ENCODE assay signal across 23 cellular contexts in the genomic region with DNA sequence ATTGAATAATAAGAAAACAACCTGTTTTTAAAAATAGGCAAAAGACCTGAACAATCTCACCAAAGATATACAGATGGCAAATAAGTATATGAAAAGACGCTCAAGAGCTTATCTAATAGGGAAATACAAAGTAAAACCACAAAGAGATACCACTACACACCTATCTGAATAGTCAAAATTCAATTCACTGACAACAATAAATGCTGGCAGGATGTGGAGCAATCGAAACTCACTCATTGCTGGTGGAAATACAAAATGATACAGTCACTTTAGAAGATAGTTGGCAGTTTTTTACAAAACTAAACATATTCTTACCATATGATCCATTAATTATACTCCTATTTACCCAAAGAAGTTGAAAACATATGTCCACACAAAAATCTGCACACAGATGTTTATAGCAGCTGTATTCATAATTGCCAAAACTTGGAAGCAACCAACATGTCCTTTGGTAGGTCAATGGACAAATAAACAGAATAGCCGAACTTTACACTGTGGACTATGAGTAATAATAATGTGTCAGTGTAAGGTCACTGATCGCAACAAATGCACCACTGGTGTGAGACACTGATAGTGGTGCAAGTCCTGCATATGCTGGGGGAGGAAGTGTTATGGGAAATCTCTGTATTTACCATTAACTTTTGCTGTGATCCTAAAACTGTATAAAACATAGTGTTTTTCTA. TPM values are rescaled to one million over a fixed set of nuclear protein-coding genes. Genes with fewer than 3 reads are reported as not detected.
DNase-seq lines count a peak whose midpoint lies in the region; ATAC-seq, FAIRE-seq and TF ChIP-seq lines count a peak whose summit lies in the region.
"Had no signal": no experiment of that assay in that cellular context is flagged by ENCODE, and none has a peak within 500 bp of the region (broad histone marks: within the 10 kb centered on the region; RNA-seq: fewer than 3 reads in every experiment).

No MANE protein-coding gene starts in this region.

- H3K4me3 ChIP-seq in K562, result no peak overlapping the region
- no peak overlapping the region for H3K4me3 ChIP-seq in small intestine (ENCODE audit: low read depth in 1 of 2, low read length in 2 of 2)
- no peak overlapping the region for H3K4me3 ChIP-seq in pancreas
- H3K4me3 ChIP-seq: SK-N-MC had no signal

- no peak for TF ChIP-seq POLR2A in K562 (conservative IDR thresholded peaks at IDR 0.05)

- H3K4me3 Mint-ChIP-seq in activated naive CD8-positive, alpha-beta T cell treated with anti-CD3 and anti-CD28 coated beads, Interleukin-2, amount 50 U/mL, for 24 hours, result no peak overlapping the region
- no peak overlapping the region for H3K4me3 Mint-ChIP-seq in activated naive CD8-positive, alpha-beta T cell treated with anti-CD3 and anti-CD28 coated beads for 36 hours
- H3K4me3 Mint-ChIP-seq: B cell; CD4-positive, alpha-beta T cell; HFFc6 had no signal

- H3K4me1 Mint-ChIP-seq in activated naive CD8-positive, alpha-beta T cell treated with anti-CD3 and anti-CD28 coated beads, Interleukin-2, amount 50 U/mL, for 24 hours, result peaks cover 15% of the 10 kb centered on the region
- peaks cover 22% of the 10 kb centered on the region for H3K4me1 Mint-ChIP-seq in activated naive CD8-positive, alpha-beta T cell treated with anti-CD3 and anti-CD28 coated beads for 36 hours

- FAIRE-seq in K562 (lab: Jason Lieb, UNC), result peak; percentile 11
- FAIRE-seq in small intestine (lab: Jason Lieb, UNC), result no peak
- no peak for FAIRE-seq in pancreas (lab: Jason Lieb, UNC)
- FAIRE-seq: H1, HTR-8/SVneo had no signal

- no TSS peak for BruUV-seq in K562 (replicated peaks; lab: Mats Ljungman, UMichigan)

- H3K27me3 Mint-ChIP-seq in activated naive CD8-positive, alpha-beta T cell treated with anti-CD3 and anti-CD28 coated beads, Interleukin-2, amount 50 U/mL, for 24 hours, result no peaks in the 10 kb centered on the region
- no peaks in the 10 kb centered on the region for H3K27me3 Mint-ChIP-seq in activated naive CD8-positive, alpha-beta T cell treated with anti-CD3 and anti-CD28 coated beads for 36 hours
- H3K27me3 Mint-ChIP-seq: B cell; CD4-positive, alpha-beta T cell had no signal

- H3K4me1 ChIP-seq in K562 (replicated peaks in 1 of 2; ENCODE audit: control insufficient read depth in 2 of 2, insufficient read depth in 2 of 2, low read length in 2 of 2) (no peaks in the 10 kb centered on the region), small intestine (ENCODE audit: control insufficient read depth in 2 of 2, insufficient read depth in 1 of 2, low read depth in 1 of 2, low read length in 1 of 2) (no peaks in the 10 kb centered on the region), pancreas (no peaks in the 10 kb centered on the region)
- H3K4me1 ChIP-seq: Caco-2 had no signal

- H3K27ac Mint-ChIP-seq in activated naive CD8-positive, alpha-beta T cell treated with anti-CD3 and anti-CD28 coated beads, Interleukin-2, amount 50 U/mL, for 24 hours, result peak overlapping the region; percentile 6
- H3K27ac Mint-ChIP-seq in activated naive CD8-positive, alpha-beta T cell treated with anti-CD3 and anti-CD28 coated beads for 36 hours, result no peak overlapping the region
- H3K27ac Mint-ChIP-seq: B cell; CD4-positive, alpha-beta T cell; HFFc6 had no signal

- H3K27me3 ChIP-seq in K562 (ENCODE audit: control insufficient read depth in 2 of 2, insufficient read depth in 2 of 2, low read length in 2 of 2), result no peaks in the 10 kb centered on the region
- no peaks in the 10 kb centered on the region for H3K27me3 ChIP-seq in small intestine (ENCODE audit: control insufficient read depth in 2 of 2, insufficient read depth in 2 of 2, low read length in 2 of 2)
- no peaks in the 10 kb centered on the region for H3K27me3 ChIP-seq in pancreas

- intact Hi-C loops in K562 (cut with micrococcal nuclease), result no loop called here
- intact Hi-C loops in pancreas (cut with DNase I), result no loop called here

- DNase-seq in activated naive CD8-positive, alpha-beta T cell treated with anti-CD3 and anti-CD28 coated beads, Interleukin-2, amount 50 U/mL, for 24 hours, result no peak
- DNase-seq in activated naive CD8-positive, alpha-beta T cell treated with anti-CD3 and anti-CD28 coated beads for 36 hours, result no peak
- DNase-seq in K562 (ENCODE audit: extremely low read depth in 1 of 4, low spot score in 3 of 4), result no peak
- peak; percentile 25 for DNase-seq in fibroblast of peridontal ligament (ENCODE audit: extremely low read depth)
- DNase-seq in small intestine, result peak; percentile 57
- no peak for DNase-seq in NCI-H2081 treated with DMSO at 0.1 percent for 48 hours (lab: John Stamatoyannopoulos, UW)
- DNase-seq in pancreas, result no peak
- DNase-seq: Caco-2; CD4-positive, alpha-beta T cell; GDM1; HFFc6; KBM-7; MV-4-11; NCI-H187; NCI-H2227 treated with DMSO at 0.1 percent for 48 hours; NCI-H510A treated with DMSO at 0.1 percent for 48 hours; NCI-H82; SHP77 had no signal

- H4K20me1 ChIP-seq in K562 (replicated peaks; ENCODE audit: control insufficient read depth, insufficient read depth, low read length), result no peaks in the 10 kb centered on the region

- CTCF ChIA-PET in K562 (lab: Yijun Ruan, JAX; ENCODE audit: low intra/inter-chr PET ratio), result no interaction called here

- no peak overlapping the region for H3K9ac ChIP-seq in K562 (ENCODE audit: insufficient read depth in 1 of 2, low read depth in 2 of 2, low read length in 2 of 2)

- no peak for TF ChIP-seq RAD21 in K562 (CRISPR knock-in tag; conservative IDR thresholded peaks at IDR 0.05 in 1 of 2, IDR thresholded peaks at IDR 0.05 in 1 of 2)

- H3K9me1 ChIP-seq in K562 (ENCODE audit: control insufficient read depth, insufficient read depth, low read length), result no peaks in the 10 kb centered on the region

- H3K9me3 Mint-ChIP-seq in activated naive CD8-positive, alpha-beta T cell treated with anti-CD3 and anti-CD28 coated beads, Interleukin-2, amount 50 U/mL, for 24 hours, result peaks cover 22% of the 10 kb centered on the region
- peaks cover 6% of the 10 kb centered on the region for H3K9me3 Mint-ChIP-seq in activated naive CD8-positive, alpha-beta T cell treated with anti-CD3 and anti-CD28 coated beads for 36 hours

- 75% methylated on average over 4 of the region's 4 CpGs for WGBS in K562 (ENCODE audit: insufficient coverage, low coverage, missing lambda C conversion rate)
- 70 to 83% (median 77%) methylated on average over 4 of the region's 4 CpGs for WGBS in small intestine, 3 donors
- 93 to 95% methylated on average over 4 of the region's 4 CpGs for WGBS in pancreas, 2 donors

- TF ChIP-seq EP300 in K562 (IDR thresholded peaks at IDR 0.05; ENCODE audit: low read length), result no peak

- no peak overlapping the region for H2AFZ ChIP-seq in K562 (ENCODE audit: low read depth, low read length)

- ATAC-seq in activated naive CD8-positive, alpha-beta T cell treated with anti-CD3 and anti-CD28 coated beads, Interleukin-2, amount 50 U/mL, for 24 hours, result no peak
- ATAC-seq in K562 (no peak), GM21528 (IDR thresholded peaks at IDR 0.05; ENCODE audit: low FRiP score, unreplicated experiment) (no peak), pancreas (no peak)

- POLR2A ChIA-PET in K562 (lab: Yijun Ruan, JAX), result no interaction called here

- H3K79me2 ChIP-seq in K562 (ENCODE audit: control insufficient read depth, insufficient read depth, low read length), result peaks cover 12% of the 10 kb centered on the region; the same call in 1 of the 3 replicates

- in situ Hi-C loops in K562 (cut with MboI), result no loop called here

- H3K36me3 ChIP-seq in K562 (ENCODE audit: control insufficient read depth, insufficient read depth, low read length), result peaks cover 5% of the 10 kb centered on the region; the same call in 2 of the 3 replicates
- H3K36me3 ChIP-seq in small intestine (ENCODE audit: control insufficient read depth in 2 of 2, insufficient read depth in 2 of 2, low read length in 2 of 2), result peaks cover 0 to 2% of the 10 kb centered on the region in 2 donors
- no peaks in the 10 kb centered on the region for H3K36me3 ChIP-seq in pancreas

- H3K4me2 ChIP-seq in K562 (ENCODE audit: insufficient read depth, low read length), result no peak overlapping the region

- H3K9me3 ChIP-seq in K562 (replicated peaks; ENCODE audit: control insufficient read depth, insufficient read depth, low read depth, low read length) (peaks cover 2% of the 10 kb centered on the region; the same call in 1 of the 2 replicates), small intestine (ENCODE audit: control insufficient read depth, low read depth) (no peaks in the 10 kb centered on the region), pancreas (no peaks in the 10 kb centered on the region)

- no peak overlapping the region for H3K27ac ChIP-seq in K562 (ENCODE audit: extremely low read depth, low read depth, low read length)
- H3K27ac ChIP-seq in small intestine (ENCODE audit: low read depth in 1 of 2, low read length in 1 of 2), result no peak overlapping the region
- H3K27ac ChIP-seq in pancreas, result no peak overlapping the region
- H3K27ac ChIP-seq: SK-N-MC had no signal

- H3K36me3 Mint-ChIP-seq in activated naive CD8-positive, alpha-beta T cell treated with anti-CD3 and anti-CD28 coated beads, Interleukin-2, amount 50 U/mL, for 24 hours (ENCODE audit: low read depth), result peaks cover 66% of the 10 kb centered on the region
- H3K36me3 Mint-ChIP-seq in activated naive CD8-positive, alpha-beta T cell treated with anti-CD3 and anti-CD28 coated beads for 36 hours, result peaks cover 70% of the 10 kb centered on the region

- TF ChIP-seq CTCF in K562 (IDR thresholded peaks at IDR 0.05 in 2 of 3, conservative IDR thresholded peaks at IDR 0.05 in 1 of 3; ENCODE audit: insufficient read depth in 2 of 3, low read depth in 1 of 3, low read length in 3 of 3), result no peak
- no peak for TF ChIP-seq CTCF in pancreas (IDR thresholded peaks at IDR 0.05)

RNA-seq across cellular contexts. Expression of gene ZC3H13, which starts 20.8 kb away (rescaled TPM):
- 10 to 100 TPM; 41.6 to 45.7 TPM for total RNA-seq in activated naive CD8-positive, alpha-beta T cell treated with anti-CD3 and anti-CD28 coated beads for 36 hours
- total RNA-seq in K562 (2011; cell fraction: chromatin; rRNA removed; ENCODE audit: low replicate concordance), result 6.8 and 24.7 TPM in 2 replicates
- total RNA-seq in K562 (2011; cell fraction: nucleolus; rRNA removed), result 4.3 and 5.1 TPM in 2 replicates
- total RNA-seq in K562 (2011; cell fraction: nucleoplasm; rRNA removed), result 7.4 and 15.3 TPM in 2 replicates
- 10.4 and 12.3 TPM in 2 replicates for total RNA-seq in K562 (2014; rRNA removed)
- 12.1 and 16.4 TPM in 2 replicates for total RNA-seq in K562 (2014; rRNA removed; fragmentation: Illumina TruSeq; extraction: Trizol)
- 14.6 and 16.2 TPM in 2 replicates for total RNA-seq in K562 (2015; rRNA removed; fragmentation: Illumina TruSeq; extraction: Trizol)
- 19.0 and 25.1 TPM in 2 replicates for total RNA-seq in K562 (2021)
- polyA plus RNA-seq in K562 (2011; rRNA removed), result 3.4 and 4.9 TPM in 2 replicates
- polyA plus RNA-seq in K562 (2011; cell fraction: cytosol; rRNA removed), result 1.9 and 2.6 TPM in 2 replicates
- 10.3 and 18.4 TPM in 2 replicates for polyA plus RNA-seq in K562 (2011; cell fraction: nucleus; rRNA removed)
- 12.7 and 18.4 TPM in 2 replicates for polyA plus RNA-seq in K562 (2012)
- 22.8 and 27.6 TPM in 2 replicates for polyA plus RNA-seq in K562 (2014; fragmentation: Illumina TruSeq; extraction: Trizol)
- polyA plus RNA-seq in K562 (2014; fragmentation: Nextera tagmentation; extraction: Ambion mirVana), result 1 to 10 TPM; 8.3 to 9.1 TPM
- 9.2 and 16.2 TPM in 2 replicates for polyA plus RNA-seq in K562 (2014; rRNA removed)
- polyA minus RNA-seq in K562 (2011; rRNA and poly(A)+ RNA removed), result 15.4 TPM in 2 replicates
- polyA minus RNA-seq in K562 (2011; cell fraction: cytosol; rRNA and poly(A)+ RNA removed), result 4.5 and 4.8 TPM in 2 replicates
- 9.7 and 18.9 TPM in 2 replicates for polyA minus RNA-seq in K562 (2011; cell fraction: nucleus; rRNA and poly(A)+ RNA removed)
- 10 to 100 TPM in 2 of 3 donors, 1 to 10 TPM in 1; 9.2 to 11.4 (median 10.2) TPM for polyA plus RNA-seq in small intestine
- total RNA-seq in pancreas, result 10 to 100 TPM; 13.9 to 24.1 (median 16.2) TPM
- polyA plus RNA-seq in pancreas, result 1 to 10 TPM; 7.6 to 9.1 TPM

Comparison
In these comparisons a context has a peak if more than half of its experiments do, and no peak if none do; other contexts are left out.
1. DNase-seq: peak in fibroblast of peridontal ligament (single experiment) and small intestine (single experiment); none in activated naive CD8-positive, alpha-beta T cell treated with anti-CD3 and anti-CD28 coated beads, Interleukin-2, amount 50 U/mL, for 24 hours (single experiment), activated naive CD8-positive, alpha-beta T cell treated with anti-CD3 and anti-CD28 coated beads for 36 hours (single experiment), K562 (0 of 4), NCI-H2081 treated with DMSO at 0.1 percent for 48 hours (single experiment) and pancreas (0 of 6).